In the genomic region with DNA sequence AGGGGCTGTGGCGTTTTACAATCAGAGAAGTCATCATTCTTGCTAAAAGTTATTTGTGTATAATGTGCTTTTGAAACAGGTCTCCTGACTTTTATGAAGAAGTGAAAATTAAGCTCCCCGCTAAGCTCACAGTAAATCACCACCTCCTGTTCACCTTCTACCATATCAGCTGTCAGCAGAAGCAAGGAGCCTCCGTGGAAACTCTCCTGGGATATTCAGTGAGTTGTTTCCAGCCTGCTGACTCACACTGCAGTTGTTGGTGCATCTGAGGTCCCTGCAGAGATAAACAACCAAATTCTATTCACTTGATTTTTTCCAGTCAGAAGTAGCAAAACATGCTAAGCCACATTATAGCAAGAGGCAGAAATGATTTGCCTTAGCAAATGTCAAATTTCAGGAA, we compare ENCODE assay signal across 20 cellular contexts.
DNase-seq lines count a peak whose midpoint lies in the region; ATAC-seq and TF ChIP-seq lines count a peak whose summit lies in the region.
"Had no signal": no experiment of that assay in that cellular context is flagged by ENCODE, and none has a peak within 500 bp of the region (broad histone marks: within the 10 kb centered on the region; RNA-seq: fewer than 3 reads in every experiment).

No MANE protein-coding gene starts in this region.

- intact Hi-C loops in Right ventricle myocardium inferior (cut with DNase I), result no loop called here
- intact Hi-C loops in transverse colon (cut with DNase I; ENCODE audit: low total_unique reads), result no loop called here
- intact Hi-C loops in esophagus muscularis mucosa (cut with DNase I), result no loop called here

- no peak overlapping the region for H3K27ac ChIP-seq in right atrium auricular region
- no peak overlapping the region for H3K27ac ChIP-seq in hepatocyte
- H3K27ac ChIP-seq in transverse colon, result no peak overlapping the region
- H3K27ac ChIP-seq in esophagus muscularis mucosa (replicated peaks in 1 of 4), result no peak overlapping the region
- H3K27ac ChIP-seq: parathyroid adenoma, stomach had no signal

- TF ChIP-seq CTCF in right atrium auricular region (IDR thresholded peaks at IDR 0.05) (no peak), hepatocyte (IDR thresholded peaks at IDR 0.05; ENCODE audit: poor library complexity) (no peak), type B pancreatic cell (conservative IDR thresholded peaks at IDR 0.05) (no peak), transverse colon (IDR thresholded peaks at IDR 0.05) (no peak), esophagus muscularis mucosa (IDR thresholded peaks at IDR 0.05) (no peak)

- H3K27me3 Mint-ChIP-seq in activated T-helper 17 cell treated with anti-CD3 and anti-CD28 coated beads, Interleukin-2, amount 50 U/mL, for 72 hours, result no peaks in the 10 kb centered on the region
- no peaks in the 10 kb centered on the region for H3K27me3 Mint-ChIP-seq in type B pancreatic cell
- H3K27me3 Mint-ChIP-seq: brain; CD4-positive, CD25-positive, alpha-beta regulatory T cell had no signal

- H3K4me3 ChIP-seq in right atrium auricular region, result no peak overlapping the region
- H3K4me3 ChIP-seq in hepatocyte, result no peak overlapping the region
- no peak overlapping the region for H3K4me3 ChIP-seq in transverse colon
- no peak overlapping the region for H3K4me3 ChIP-seq in esophagus muscularis mucosa
- H3K4me3 ChIP-seq: mucosa of descending colon, stomach had no signal

- H3K9me2 ChIP-seq in hepatocyte (replicated peaks; ENCODE audit: insufficient read depth), result no peaks in the 10 kb centered on the region

- DNase-seq in Right ventricle myocardium inferior (ENCODE audit: missing footprints) (no peak), right atrium auricular region (ENCODE audit: low spot score) (no peak), hepatocyte (ENCODE audit: low spot score) (peak; percentile 48), type B pancreatic cell (ENCODE audit: extremely low spot score, unreplicated experiment) (no peak), transverse colon (no peak), esophagus muscularis mucosa (ENCODE audit: extremely low spot score) (no peak)
- no peak for DNase-seq in stimulated activated CD4-positive, alpha-beta T cell treated with anti-CD3 and anti-CD28 coated beads, Interleukin-4, amount 100 ng/mL, for 4 hours
- DNase-seq: ACHN; activated CD4-positive, CD25-positive, alpha-beta regulatory T cell treated with anti-CD3 and anti-CD28 coated beads, Interleukin-2, amount 50 U/mL, for 72 hours; activated CD8-positive, alpha-beta memory T cell treated with anti-CD3 and anti-CD28 coated beads, Interleukin-2, amount 50 U/mL, for 4 hours; activated naive CD4-positive, alpha-beta T cell treated with anti-CD3 and anti-CD28 coated beads for 36 hours; CD4-positive, CD25-positive, alpha-beta regulatory T cell; dermis blood vessel endothelial cell; erythroblast; mucosa of descending colon; SHP77 treated with DMSO at 0.1 percent for 48 hours; stomach had no signal

- H3K36me3 ChIP-seq in right atrium auricular region (no peaks in the 10 kb centered on the region), hepatocyte (replicated peaks; ENCODE audit: insufficient read depth, low read depth) (no peaks in the 10 kb centered on the region), transverse colon (no peaks in the 10 kb centered on the region), esophagus muscularis mucosa (peaks cover 0 to 96% (median 52%) of the 10 kb centered on the region in 4 donors)

- H3K27me3 ChIP-seq in right atrium auricular region (no peaks in the 10 kb centered on the region), hepatocyte (no peaks in the 10 kb centered on the region), transverse colon (no peaks in the 10 kb centered on the region), esophagus muscularis mucosa (no peaks in the 10 kb centered on the region)
- H3K27me3 ChIP-seq: stomach had no signal

- no peaks in the 10 kb centered on the region for H4K20me1 ChIP-seq in hepatocyte (ENCODE audit: insufficient read depth, poor library complexity, severe bottlenecking)

- no peaks in the 10 kb centered on the region for H3K9me3 Mint-ChIP-seq in activated T-helper 17 cell treated with anti-CD3 and anti-CD28 coated beads, Interleukin-2, amount 50 U/mL, for 72 hours
- H3K9me3 Mint-ChIP-seq in type B pancreatic cell, result no peaks in the 10 kb centered on the region
- H3K9me3 Mint-ChIP-seq: activated naive CD4-positive, alpha-beta T cell treated with anti-CD3 and anti-CD28 coated beads for 36 hours; brain; CD4-positive, CD25-positive, alpha-beta regulatory T cell had no signal

- no peak overlapping the region for H2AFZ ChIP-seq in hepatocyte
- H2AFZ ChIP-seq: parathyroid adenoma had no signal

- ATAC-seq in Right ventricle myocardium inferior, result peak; percentile 81
- no peak for ATAC-seq in activated T-helper 17 cell treated with anti-CD3 and anti-CD28 coated beads, Interleukin-2, amount 50 U/mL, for 72 hours (replicated peaks)
- ATAC-seq: mucosa of descending colon had no signal

- no peaks in the 10 kb centered on the region for H3K4me1 Mint-ChIP-seq in activated T-helper 17 cell treated with anti-CD3 and anti-CD28 coated beads, Interleukin-2, amount 50 U/mL, for 72 hours
- peaks cover 24% of the 10 kb centered on the region for H3K4me1 Mint-ChIP-seq in type B pancreatic cell (ENCODE audit: unreplicated experiment)

- no peaks in the 10 kb centered on the region for H3K79me2 ChIP-seq in hepatocyte
- H3K79me2 ChIP-seq: parathyroid adenoma had no signal

- peaks cover 100% of the 10 kb centered on the region for H3K36me3 Mint-ChIP-seq in activated T-helper 17 cell treated with anti-CD3 and anti-CD28 coated beads, Interleukin-2, amount 50 U/mL, for 72 hours (ENCODE audit: low read depth)
- H3K36me3 Mint-ChIP-seq in type B pancreatic cell, result no peaks in the 10 kb centered on the region
- H3K36me3 Mint-ChIP-seq: brain had no signal

- H3K9me3 ChIP-seq in right atrium auricular region (no peaks in the 10 kb centered on the region), hepatocyte (ENCODE audit: low read depth) (no peaks in the 10 kb centered on the region), transverse colon (no peaks in the 10 kb centered on the region), esophagus muscularis mucosa (no peaks in the 10 kb centered on the region)
- H3K9me3 ChIP-seq: mucosa of descending colon, stomach had no signal

- TF ChIP-seq EP300 in transverse colon (IDR thresholded peaks at IDR 0.05; ENCODE audit: low read depth) (no peak), esophagus muscularis mucosa (IDR thresholded peaks at IDR 0.05) (no peak)

- TF ChIP-seq POLR2A in transverse colon (IDR thresholded peaks at IDR 0.05) (no peak), esophagus muscularis mucosa (IDR thresholded peaks at IDR 0.05; ENCODE audit: low read depth) (no peak)

- in situ Hi-C loops in transverse colon (cut with MboI; ENCODE audit: low pct_ligation_motif_present in 1 of 4, low pct_unique_long_range_greater_than_20kb in 1 of 4, low sequenced_read_pairs in 3 of 4), result no loop called here

- H3K4me3 Mint-ChIP-seq in activated T-helper 17 cell treated with anti-CD3 and anti-CD28 coated beads, Interleukin-2, amount 50 U/mL, for 72 hours, result no peak overlapping the region
- peak overlapping the region; percentile 63 for H3K4me3 Mint-ChIP-seq in type B pancreatic cell
- H3K4me3 Mint-ChIP-seq: activated naive CD4-positive, alpha-beta T cell treated with anti-CD3 and anti-CD28 coated beads for 36 hours; CD4-positive, CD25-positive, alpha-beta regulatory T cell had no signal

- no peak overlapping the region for H3K4me2 ChIP-seq in hepatocyte

- H3K4me1 ChIP-seq in right atrium auricular region (peaks cover 0 to 10% of the 10 kb centered on the region in 2 donors), hepatocyte (ENCODE audit: insufficient read depth) (peaks cover 4% of the 10 kb centered on the region), transverse colon (no peaks in the 10 kb centered on the region), esophagus muscularis mucosa (no peaks in the 10 kb centered on the region)
- H3K4me1 ChIP-seq: parathyroid adenoma had no signal

- peak overlapping the region; percentile 78 for H3K27ac Mint-ChIP-seq in activated T-helper 17 cell treated with anti-CD3 and anti-CD28 coated beads, Interleukin-2, amount 50 U/mL, for 72 hours
- H3K27ac Mint-ChIP-seq in type B pancreatic cell, result peak overlapping the region; percentile 71

- 46% methylated on average over 3 of the region's 3 CpGs for WGBS in hepatocyte (ENCODE audit: low lambda C conversion rate, missing lambda C conversion rate)
- WGBS in transverse colon (ENCODE audit: low coverage in 1 of 2), 2 donors, result 61 to 66% methylated on average over 3 of the region's 3 CpGs
- WGBS in esophagus muscularis mucosa, result 44% methylated on average over 3 of the region's 3 CpGs
